Comparison of ENCODE assay signal across 8 cellular contexts in the genomic region with DNA sequence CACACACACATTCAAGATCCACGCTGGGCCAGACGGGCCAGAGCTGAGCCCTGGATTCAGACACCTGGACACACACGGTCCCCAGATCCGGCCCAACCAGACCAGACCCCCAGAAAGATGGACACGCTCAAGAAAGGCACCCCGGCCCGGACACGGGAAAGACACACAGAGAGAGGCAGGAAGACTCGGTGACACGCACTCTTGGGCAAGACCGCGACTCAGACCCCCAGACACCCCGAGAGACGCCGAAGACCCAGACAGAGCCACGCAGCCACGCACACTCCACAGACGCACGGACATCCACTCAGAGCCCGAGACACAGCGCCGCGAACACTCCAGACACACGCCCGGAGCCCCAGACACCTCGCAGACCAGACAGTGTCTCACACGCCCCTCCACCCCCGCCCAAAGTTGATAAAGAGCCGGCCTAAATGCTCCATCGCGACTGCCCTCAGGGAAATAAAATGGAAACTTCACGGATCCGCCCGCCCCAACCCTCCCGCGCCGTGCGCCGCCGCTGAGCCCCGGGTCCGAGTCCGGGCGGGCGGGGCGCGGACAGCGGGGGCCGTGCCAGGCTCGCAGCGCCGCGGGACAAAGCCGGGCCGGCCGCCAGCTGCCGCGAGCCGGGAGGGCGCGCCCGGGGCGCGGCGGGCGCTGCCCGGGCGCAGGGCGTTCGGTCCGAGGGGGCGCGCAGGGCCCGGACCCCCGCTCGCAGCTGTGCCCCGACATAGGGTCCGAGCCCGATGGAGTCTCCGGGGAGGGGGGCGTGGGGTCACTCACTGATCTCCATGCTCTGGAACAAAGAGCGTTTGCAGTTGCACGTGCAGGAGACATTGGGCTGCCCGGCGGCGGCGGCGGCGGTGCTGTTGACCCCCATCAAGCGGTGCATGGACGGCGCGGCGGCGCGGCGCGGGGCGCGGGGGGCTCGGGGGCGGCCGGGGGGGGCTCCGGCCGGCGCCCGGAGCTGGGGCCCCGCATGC. TPM values are rescaled to one million over a fixed set of nuclear protein-coding genes. Genes with fewer than 3 reads are reported as not detected.
DNase-seq lines count a peak whose midpoint lies in the region; ATAC-seq, FAIRE-seq and TF ChIP-seq lines count a peak whose summit lies in the region.

No MANE protein-coding gene starts in this region.

- H3K4me1 Mint-ChIP-seq in activated T-cell treated with anti-CD3 and anti-CD28 coated beads, Interleukin-2, amount 50 U/mL, for 4 hours (ENCODE audit: low read depth): peaks cover 47% of the 10 kb centered on the region
- peaks cover 56% of the 10 kb centered on the region for H3K4me1 Mint-ChIP-seq in progenitor cell of endocrine pancreas (ENCODE audit: low read depth)

- peak overlapping the region; percentile 96 for H3K27ac Mint-ChIP-seq in progenitor cell of endocrine pancreas

- ATAC-seq in activated T-cell treated with anti-CD3 and anti-CD28 coated beads, Interleukin-2, amount 50 U/mL, for 4 hours: peak in 1 of 2 donors; percentile 0

- H3K9me3 Mint-ChIP-seq in activated T-cell treated with anti-CD3 and anti-CD28 coated beads, Interleukin-2, amount 50 U/mL, for 4 hours: no peaks in the 10 kb centered on the region
- H3K9me3 Mint-ChIP-seq in progenitor cell of endocrine pancreas (ENCODE audit: low read depth): no peaks in the 10 kb centered on the region

- peaks cover 2% of the 10 kb centered on the region for H3K27me3 Mint-ChIP-seq in activated T-cell treated with anti-CD3 and anti-CD28 coated beads, Interleukin-2, amount 50 U/mL, for 4 hours (ENCODE audit: low read depth)
- H3K27me3 Mint-ChIP-seq in progenitor cell of endocrine pancreas: peaks cover 18% of the 10 kb centered on the region

- H3K4me3 ChIP-seq in fibroblast of villous mesenchyme (ENCODE audit: low read depth, low read length): peak overlapping the region; percentile 66

- peak; percentile 72 for DNase-seq in AG20443 (ENCODE audit: low spot score)
- peak; percentile 50 for DNase-seq in HTR-8/SVneo (ENCODE audit: insufficient read length, low spot score)
- peak; percentile 51 for DNase-seq in activated T-cell treated with anti-CD3 and anti-CD28 coated beads, Interleukin-2, amount 50 U/mL, for 4 hours
- DNase-seq in fibroblast of villous mesenchyme (ENCODE audit: low read depth): peak; percentile 48
- no peak for DNase-seq in progenitor cell of endocrine pancreas (ENCODE audit: low spot score, unreplicated experiment)
- no peak for DNase-seq in mesenteric fat pad (ENCODE audit: low spot score)
- DNase-seq in NOMO-1 treated with dmso at 0.1 percent for 144 hours (lab: John Stamatoyannopoulos, UW; ENCODE audit: unreplicated experiment): no peak
- no peak for DNase-seq in midbrain (lab: John Stamatoyannopoulos, UW)

- peak overlapping the region; percentile 90 for H3K4me3 Mint-ChIP-seq in activated T-cell treated with anti-CD3 and anti-CD28 coated beads, Interleukin-2, amount 50 U/mL, for 4 hours
- H3K4me3 Mint-ChIP-seq in progenitor cell of endocrine pancreas (ENCODE audit: low read depth): peak overlapping the region; percentile 97

- H3K36me3 Mint-ChIP-seq in activated T-cell treated with anti-CD3 and anti-CD28 coated beads, Interleukin-2, amount 50 U/mL, for 4 hours (ENCODE audit: insufficient read depth): no peaks in the 10 kb centered on the region
- H3K36me3 Mint-ChIP-seq in progenitor cell of endocrine pancreas (ENCODE audit: insufficient read depth): peaks cover 1% of the 10 kb centered on the region

- peak; percentile 94 for FAIRE-seq in HTR-8/SVneo (lab: Jason Lieb, UNC)

- no peak for TF ChIP-seq CTCF in fibroblast of villous mesenchyme (IDR thresholded peaks at IDR 0.05; ENCODE audit: insufficient read depth, low read depth, low read length)
- no peak for TF ChIP-seq CTCF in progenitor cell of endocrine pancreas (IDR thresholded peaks at IDR 0.05; ENCODE audit: unreplicated experiment)

RNA-seq across cellular contexts. Expression of a gene that starts 0.8 kb away (rescaled TPM):
- total RNA-seq in activated T-cell treated with anti-CD3 and anti-CD28 coated beads, Interleukin-2, amount 50 U/mL, for 4 hours: 1 to 10 TPM; 4.3 to 7.4 (median 5.6) TPM
- total RNA-seq in fibroblast of villous mesenchyme: 0.86 and 2.9 TPM in 2 replicates
- total RNA-seq in progenitor cell of endocrine pancreas: 9.1 and 9.2 TPM in 2 replicates
- total RNA-seq in mesenteric fat pad: 90.0 TPM

Comparison
In these comparisons a context has a peak if more than half of its experiments do, and no peak if none do; other contexts are left out.
1. DNase-seq: peak in AG20443 (single experiment), HTR-8/SVneo (single experiment), activated T-cell treated with anti-CD3 and anti-CD28 coated beads, Interleukin-2, amount 50 U/mL, for 4 hours (single experiment) and fibroblast of villous mesenchyme (single experiment); none in progenitor cell of endocrine pancreas (single experiment), mesenteric fat pad (single experiment), NOMO-1 treated with dmso at 0.1 percent for 144 hours (single experiment) and midbrain (single experiment).